18 cellular contexts compared by ENCODE assay signal in the genomic region with DNA sequence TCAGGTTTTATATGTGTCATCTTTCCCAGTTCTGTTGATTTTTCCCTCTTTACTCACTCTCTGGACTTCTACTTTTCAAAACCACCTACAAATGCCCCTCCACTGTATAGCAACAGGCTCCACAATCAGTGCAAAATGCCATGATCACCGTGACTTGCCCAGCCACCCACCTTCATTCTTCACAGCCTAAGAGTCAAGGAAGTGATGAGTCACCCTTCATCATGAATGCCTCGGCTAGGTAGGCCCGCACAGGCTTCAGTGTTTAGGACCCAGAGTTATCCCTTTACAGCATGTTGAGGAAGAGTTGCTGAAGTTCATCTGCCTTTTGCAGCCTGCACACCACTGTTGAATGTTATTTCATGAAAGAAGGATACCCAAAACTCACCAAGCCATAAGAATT.
DNase-seq lines count a peak whose midpoint lies in the region; ATAC-seq lines count a peak whose summit lies in the region.
"Had no signal": no experiment of that assay in that cellular context is flagged by ENCODE, and none has a peak within 500 bp of the region (broad histone marks: within the 10 kb centered on the region; RNA-seq: fewer than 3 reads in every experiment).

No MANE protein-coding gene starts in this region.

- in situ Hi-C loops in GM23248 (cut with MboI), result no loop called here

- H3K36me3 ChIP-seq in GM23248 (ENCODE audit: low read depth), result no peaks in the 10 kb centered on the region
- H3K36me3 ChIP-seq: upper lobe of left lung had no signal

- H3K9ac ChIP-seq in GM23248, result no peak overlapping the region

- 0 out of 2 replicates have a peak overlapping the region, but pooled peaks have one; percentile 20 for H2AFZ ChIP-seq in GM23248
- H2AFZ ChIP-seq: PC-9 had no signal

- no peaks in the 10 kb centered on the region for H4K20me1 ChIP-seq in GM23248 (ENCODE audit: insufficient read depth)

- H3K27ac ChIP-seq in GM23248, result no peak overlapping the region
- H3K27ac ChIP-seq: PC-9, upper lobe of left lung had no signal

- no peak overlapping the region for H3K4me3 ChIP-seq in GM23248
- H3K4me3 ChIP-seq: PC-9, upper lobe of left lung had no signal

- no peaks in the 10 kb centered on the region for H3K79me2 ChIP-seq in GM23248 (ENCODE audit: insufficient read depth)

- no peaks in the 10 kb centered on the region for H3K9me2 ChIP-seq in GM23248 (ENCODE audit: insufficient read depth)

- H3K9me3 ChIP-seq in GM23248 (ENCODE audit: low read depth), result no peaks in the 10 kb centered on the region
- H3K9me3 ChIP-seq: upper lobe of left lung had no signal

- H3K4me1 ChIP-seq in GM23248 (ENCODE audit: insufficient read depth), result peaks cover 10% of the 10 kb centered on the region
- H3K4me1 ChIP-seq: upper lobe of left lung had no signal

- no peaks in the 10 kb centered on the region for H3F3A ChIP-seq in GM23248 (ENCODE audit: insufficient read depth)

- H3K27me3 ChIP-seq in GM23248 (replicated peaks; ENCODE audit: insufficient read depth), result no peaks in the 10 kb centered on the region
- H3K27me3 ChIP-seq: upper lobe of left lung had no signal

- H3K4me2 ChIP-seq in GM23248 (ENCODE audit: unreplicated experiment), result peak overlapping the region; percentile 8
- H3K4me2 ChIP-seq: PC-9 had no signal

- WGBS in GM23248 (ENCODE audit: low coverage in 1 of 2, low lambda C conversion rate in 2 of 2, missing lambda C conversion rate in 2 of 2), 2 experiments, result 8 to 12% methylated on average over 3 of the region's 3 CpGs

- peak; percentile 86 for ATAC-seq in esophagus mucosa
- ATAC-seq in GM21717 (IDR thresholded peaks at IDR 0.05; ENCODE audit: unreplicated experiment), result no peak
- ATAC-seq in GM21381 (IDR thresholded peaks at IDR 0.05; ENCODE audit: unreplicated experiment), result no peak
- ATAC-seq: activated CD8-positive, alpha-beta memory T cell treated with anti-CD3 and anti-CD28 coated beads, Interleukin-2, amount 10 ng/mL, durations not matched to agents 7 days and 5 days; stimulated activated memory B cell treated with anti-CD40 and anti-IgM and Interleukin-4, amounts not matched to agents 10 μg/mL and 1 μg/mL and 100 μg/mL, for 72 hours had no signal

- DNase-seq in A172 (ENCODE audit: low spot score) (peak; percentile 41), GM23248 (peak; percentile 79), RKO (ENCODE audit: low spot score) (peak; percentile 41), anterior cingulate cortex (lab: John Stamatoyannopoulos, UW) (no peak), NCI-H526 (lab: John Stamatoyannopoulos, UW) (no peak)
- DNase-seq: activated CD8-positive, alpha-beta memory T cell treated with anti-CD3 and anti-CD28 coated beads, Interleukin-2, amount 10 ng/mL, durations not matched to agents 7 days and 5 days; effector CD8-positive, alpha-beta T cell; foreskin melanocyte; GOT3; midbrain; NCI-H1436 treated with DMSO at 0.1 percent for 48 hours; NCI-H446 treated with DMSO at 0.1 percent for 48 hours; PC-9; upper lobe of left lung had no signal

Comparison
In these comparisons a context has a peak if more than half of its experiments do, and no peak if none do; other contexts are left out.
1. DNase-seq: peak in A172 (single experiment), GM23248 (single experiment) and RKO (single experiment); none in anterior cingulate cortex (0 of 58) and NCI-H526 (0 of 2).